ENCODE assay signal across 8 cellular contexts in the genomic region with DNA sequence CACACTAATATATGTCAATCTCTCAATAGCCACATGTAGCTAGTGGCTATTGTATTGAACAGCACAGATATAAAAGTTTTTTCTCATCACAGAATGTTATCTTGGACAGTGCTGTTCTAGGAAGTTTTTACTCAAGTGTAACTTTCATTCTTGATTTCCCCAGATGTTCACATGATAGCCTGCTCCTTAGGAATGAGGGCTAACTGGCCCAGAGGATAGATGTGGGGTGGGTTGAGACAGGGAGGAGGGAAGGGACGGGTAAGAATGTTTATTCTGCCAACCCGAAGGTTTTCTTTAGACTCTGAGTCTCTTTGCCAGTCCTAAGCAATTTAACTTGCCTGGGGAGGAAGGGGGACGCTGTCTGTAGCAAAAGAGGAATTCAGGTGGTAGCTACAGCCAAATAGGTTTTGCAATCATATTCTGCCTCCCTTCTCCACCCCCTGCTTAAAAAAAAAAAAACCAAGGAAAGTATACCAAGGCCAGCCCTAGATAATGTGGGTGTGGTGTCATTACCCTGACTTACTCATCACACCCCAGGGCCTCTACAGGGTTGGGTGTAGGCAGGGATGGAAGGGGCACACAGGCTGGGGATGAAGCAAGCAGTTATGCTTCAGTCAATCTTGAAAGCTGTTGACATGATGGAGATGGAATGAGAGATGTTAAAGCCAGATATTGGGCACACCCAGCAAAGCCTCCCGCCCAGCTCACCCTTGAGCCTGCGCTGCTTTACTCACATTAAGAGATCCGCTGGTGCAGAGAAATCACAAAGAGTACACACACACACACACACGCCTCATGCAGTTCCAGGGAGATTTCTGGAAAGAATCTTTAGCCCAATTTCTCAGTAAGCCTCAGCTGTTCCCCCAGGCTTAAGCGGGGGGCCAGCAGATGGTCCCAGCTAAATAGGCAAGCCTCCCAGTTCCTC. TPM values are rescaled to one million over a fixed set of nuclear protein-coding genes. Genes with fewer than 3 reads are reported as not detected.
DNase-seq lines count a peak whose midpoint lies in the region; ATAC-seq and TF ChIP-seq lines count a peak whose summit lies in the region.

No MANE protein-coding gene starts in this region.

- ATAC-seq in gastroesophageal sphincter (peak; percentile 90), GM18870 (IDR thresholded peaks at IDR 0.05; ENCODE audit: unreplicated experiment) (no peak), HG03097 (IDR thresholded peaks at IDR 0.05; ENCODE audit: low FRiP score, unreplicated experiment) (no peak)
- ATAC-seq in stimulated activated effector memory CD8-positive, alpha-beta T cell treated with anti-CD3 and anti-CD28 coated beads, Interleukin-12 subunit alpha, Interleukin-12 subunit beta, amount 100 ng/mL, for 72 hours: peak; percentile 65

- H3K36me3 Mint-ChIP-seq in stimulated activated effector memory CD8-positive, alpha-beta T cell treated with anti-CD3 and anti-CD28 coated beads, Interleukin-12 subunit alpha, Interleukin-12 subunit beta, amount 100 ng/mL, for 72 hours: no peaks in the 10 kb centered on the region

- DNase-seq in HT1080 (ENCODE audit: low read depth) (peak; percentile 93), SJSA1 (ENCODE audit: low read depth in 1 of 2, low spot score in 2 of 2) (peak; percentile 69 to 85)
- no peak for DNase-seq in stimulated activated effector memory CD8-positive, alpha-beta T cell treated with anti-CD3 and anti-CD28 coated beads, Interleukin-12 subunit alpha, Interleukin-12 subunit beta, amount 100 ng/mL, for 72 hours (ENCODE audit: low spot score in 2 of 2)
- DNase-seq in activated naive CD4-positive, alpha-beta T cell (lab: John Stamatoyannopoulos, UW): no peak
- no peak for DNase-seq in activated T-cell treated with anti-CD3 and anti-CD28 coated beads, Interleukin-2, amount 50 U/mL, for 1 hour

- 16 to 42% methylated on average over 3 to 8 of the region's 8 CpGs for WGBS in gastroesophageal sphincter (ENCODE audit: low coverage in 1 of 2), 2 donors

- no peaks in the 10 kb centered on the region for H3K9me3 ChIP-seq in SJSA1 (replicated peaks)
- no peaks in the 10 kb centered on the region for H3K9me3 ChIP-seq in gastroesophageal sphincter

- no peak for TF ChIP-seq EP300 in gastroesophageal sphincter (IDR thresholded peaks at IDR 0.05)

- no peak overlapping the region for H3K27ac Mint-ChIP-seq in stimulated activated effector memory CD8-positive, alpha-beta T cell treated with anti-CD3 and anti-CD28 coated beads, Interleukin-12 subunit alpha, Interleukin-12 subunit beta, amount 100 ng/mL, for 72 hours

- H3K4me3 ChIP-seq in SJSA1 (no peak overlapping the region), gastroesophageal sphincter (no peak overlapping the region)

- no peak for TF ChIP-seq POLR2A in gastroesophageal sphincter (IDR thresholded peaks at IDR 0.05)

- H3K36me3 ChIP-seq in SJSA1: peaks cover 12% of the 10 kb centered on the region; the same call in 1 of the 2 replicates
- H3K36me3 ChIP-seq in gastroesophageal sphincter: no peaks in the 10 kb centered on the region

- no peak for TF ChIP-seq CTCF in gastroesophageal sphincter (IDR thresholded peaks at IDR 0.05)

- no peak overlapping the region for H3K4me3 Mint-ChIP-seq in stimulated activated effector memory CD8-positive, alpha-beta T cell treated with anti-CD3 and anti-CD28 coated beads, Interleukin-12 subunit alpha, Interleukin-12 subunit beta, amount 100 ng/mL, for 72 hours

- H3K4me1 ChIP-seq in SJSA1 (replicated peaks) (peaks cover 35% of the 10 kb centered on the region), gastroesophageal sphincter (peaks cover 8 to 85% (median 57%) of the 10 kb centered on the region in 3 donors)

- H3K9me3 Mint-ChIP-seq in stimulated activated effector memory CD8-positive, alpha-beta T cell treated with anti-CD3 and anti-CD28 coated beads, Interleukin-12 subunit alpha, Interleukin-12 subunit beta, amount 100 ng/mL, for 72 hours: no peaks in the 10 kb centered on the region

- no peaks in the 10 kb centered on the region for H3K27me3 ChIP-seq in SJSA1 (replicated peaks)
- no peaks in the 10 kb centered on the region for H3K27me3 ChIP-seq in gastroesophageal sphincter

- peaks cover 6% of the 10 kb centered on the region for H3K4me1 Mint-ChIP-seq in stimulated activated effector memory CD8-positive, alpha-beta T cell treated with anti-CD3 and anti-CD28 coated beads, Interleukin-12 subunit alpha, Interleukin-12 subunit beta, amount 100 ng/mL, for 72 hours

- peak overlapping the region; percentile 61 for H3K27ac ChIP-seq in SJSA1
- H3K27ac ChIP-seq in gastroesophageal sphincter: peak overlapping the region; percentile 59 to 90 (median 85)

RNA-seq across cellular contexts. Expression of a gene that starts 59.9 kb away (rescaled TPM):
- total RNA-seq in HT1080 (2014; rRNA removed; shearing (Covaris generic)): 5.9 and 6.0 TPM in 2 replicates
- 12.1 and 12.3 TPM in 2 replicates for polyA plus RNA-seq in HT1080 (2015; cell fraction: cytosol; rRNA removed)
- 33.2 and 38.3 TPM in 2 replicates for polyA plus RNA-seq in HT1080 (2015; cell fraction: nucleus; rRNA removed)
- total RNA-seq in SJSA1 (2014; rRNA removed; shearing (Covaris generic)): 5.4 and 8.7 TPM in 2 replicates
- total RNA-seq in gastroesophageal sphincter: 10 to 100 TPM; 12.5 to 38.3 (median 32.0) TPM

Comparison
In these comparisons a context has a peak if more than half of its experiments do, and no peak if none do; other contexts are left out.
1. DNase-seq: peak in HT1080 (single experiment) and SJSA1 (2 of 2); none in stimulated activated effector memory CD8-positive, alpha-beta T cell treated with anti-CD3 and anti-CD28 coated beads, Interleukin-12 subunit alpha, Interleukin-12 subunit beta, amount 100 ng/mL, for 72 hours (0 of 2), activated naive CD4-positive, alpha-beta T cell (0 of 4) and activated T-cell treated with anti-CD3 and anti-CD28 coated beads, Interleukin-2, amount 50 U/mL, for 1 hour (single experiment).
2. ATAC-seq: peak in gastroesophageal sphincter (single experiment) and stimulated activated effector memory CD8-positive, alpha-beta T cell treated with anti-CD3 and anti-CD28 coated beads, Interleukin-12 subunit alpha, Interleukin-12 subunit beta, amount 100 ng/mL, for 72 hours (single experiment); none in GM18870 (single experiment) and HG03097 (single experiment).